1 cellular context compared by ENCODE assay signal in genomic region chr13:94601446-94602431, GRCh38.
TF ChIP-seq lines count a peak whose summit lies in the region.

TSS of gene GPR180 (plus strand) at chr13:94601857. CDS start at chr13:94601928, 71 bp downstream.

TF ChIP-seq in H1, 55 proteins besides CTCF, POLR2A, EP300 and RAD21 (continued from another document):
- peak; percentile 99 for TF ChIP-seq E2F6 (IDR thresholded peaks at IDR 0.05)
- peak; percentile 49 for TF ChIP-seq TBP (IDR thresholded peaks at IDR 0.05; ENCODE audit: low read depth, low read length)
- no peak for TF ChIP-seq SAP30 (IDR thresholded peaks at IDR 0.05; ENCODE audit: insufficient read depth, insufficient replicate concordance, low read length)
- TF ChIP-seq TAF7 (optimal IDR thresholded peaks at IDR 0.05; ENCODE audit: borderline replicate concordance, low read depth, low read length), result no peak
- no peak for TF ChIP-seq RNF2 (IDR thresholded peaks at IDR 0.05; ENCODE audit: borderline replicate concordance, low read depth, low read length, missing control alignments, poor library complexity, severe bottlenecking)
- TF ChIP-seq POU5F1 (IDR thresholded peaks at IDR 0.05; ENCODE audit: low read depth, low read length), result no peak
- no peak for TF ChIP-seq SUZ12 (IDR thresholded peaks at IDR 0.05; ENCODE audit: low read length)
- TF ChIP-seq TAF1 (IDR thresholded peaks at IDR 0.05; ENCODE audit: low read depth, low read length), result peak; percentile 68
- peak; percentile 47 for TF ChIP-seq CTBP2 (IDR thresholded peaks at IDR 0.05; ENCODE audit: borderline replicate concordance, insufficient read depth, insufficient read length, low read length)
- no peak for TF ChIP-seq BCL11A (IDR thresholded peaks at IDR 0.05; ENCODE audit: low read depth in 2 of 2, low read length in 2 of 2)
- peak; percentile 65; the same call in 1 of the 2 replicates for TF ChIP-seq CEBPB (IDR thresholded peaks at IDR 0.05; ENCODE audit: low read depth, low read length)
- TF ChIP-seq KDM1A (IDR thresholded peaks at IDR 0.05; ENCODE audit: borderline replicate concordance, low read length), result 0 out of 2 replicates have a peak, but pooled peaks have one; percentile 44
- TF ChIP-seq CBX5 (IDR thresholded peaks at IDR 0.05; ENCODE audit: low read depth, low read length), result no peak
- peak in 1 of 2 experiments; percentile 48; a peak in 1 of 4 replicates for TF ChIP-seq HDAC2 (IDR thresholded peaks at IDR 0.05; ENCODE audit: borderline replicate concordance in 1 of 2, low read depth in 2 of 2, low read length in 2 of 2)
- no peak; the same call in 1 of the 2 replicates for TF ChIP-seq USF2 (IDR thresholded peaks at IDR 0.05; ENCODE audit: low read length)
- no peak for TF ChIP-seq RXRA (IDR thresholded peaks at IDR 0.05; ENCODE audit: insufficient read depth, low read depth, low read length)
- no peak for TF ChIP-seq CHD1 (IDR thresholded peaks at IDR 0.05; ENCODE audit: low read depth, low read length)
- no peak for TF ChIP-seq CHD7 (IDR thresholded peaks at IDR 0.05; ENCODE audit: insufficient replicate concordance, low read length)
- TF ChIP-seq ASH2L (IDR thresholded peaks at IDR 0.05; ENCODE audit: low read length), result peak; percentile 89
- TF ChIP-seq JUND (IDR thresholded peaks at IDR 0.05; ENCODE audit: low read length), result no peak
- no peak for TF ChIP-seq SIRT6 (IDR thresholded peaks at IDR 0.05; ENCODE audit: low read length)
- TF ChIP-seq NANOG (IDR thresholded peaks at IDR 0.05; ENCODE audit: insufficient read depth, low read depth, low read length, poor library complexity, severe bottlenecking), result no peak
- no peak for TF ChIP-seq ATF3 (IDR thresholded peaks at IDR 0.05; ENCODE audit: insufficient read depth, low read depth, low read length)
- TF ChIP-seq YY1 (IDR thresholded peaks at IDR 0.05; ENCODE audit: low read depth, low read length), result 0 out of 2 replicates have a peak, but pooled peaks have one; percentile 33
- TF ChIP-seq BACH1 (IDR thresholded peaks at IDR 0.05; ENCODE audit: low read length), result 0 out of 2 replicates have a peak, but pooled peaks have one; percentile 34
- no peak for TF ChIP-seq SIX5 (IDR thresholded peaks at IDR 0.05; ENCODE audit: low read depth, low read length)
- TF ChIP-seq CREB1 (IDR thresholded peaks at IDR 0.05), result peak; percentile 31
- 0 out of 2 replicates have a peak, but pooled peaks have one; percentile 19 for TF ChIP-seq KDM5A (IDR thresholded peaks at IDR 0.05; ENCODE audit: low read length)
- no peak for TF ChIP-seq SRF (IDR thresholded peaks at IDR 0.05; ENCODE audit: low read depth, low read length)
- TF ChIP-seq PHF8 (conservative IDR thresholded peaks at IDR 0.05; ENCODE audit: low read depth, low read length), result peak; percentile 96
- TF ChIP-seq SP4 (IDR thresholded peaks at IDR 0.05; ENCODE audit: low read length), result peak; percentile 24; the same call in 1 of the 2 replicates
- peak; percentile 7; the same call in 1 of the 2 replicates for TF ChIP-seq GTF2F1 (IDR thresholded peaks at IDR 0.05; ENCODE audit: borderline replicate concordance, low read depth, low read length)
- TF ChIP-seq JUN (IDR thresholded peaks at IDR 0.05; ENCODE audit: low read depth, low read length), result no peak
- peak; percentile 99 for TF ChIP-seq MAX (IDR thresholded peaks at IDR 0.05)
- no peak for TF ChIP-seq BRCA1 (IDR thresholded peaks at IDR 0.05; ENCODE audit: low read depth, low read length)
TF ChIP-seq in H1: peak in this region for 24.
